Comparison of ENCODE assay signal across 11 cellular contexts in genomic region chr17:78253636-78253945, GRCh38. TPM values are rescaled to one million over a fixed set of nuclear protein-coding genes. Genes with fewer than 3 reads are reported as not detected.
DNase-seq lines count a peak whose midpoint lies in the region; ATAC-seq and TF ChIP-seq lines count a peak whose summit lies in the region.
"Not testable (repeated sequence)": the region's sequence is repeated elsewhere in the genome, so short reads cannot be mapped to it uniquely, and the experiment has no call there.
"Had no signal": no experiment of that assay in that cellular context is flagged by ENCODE, and none has a peak within 500 bp of the region (broad histone marks: within the 10 kb centered on the region; RNA-seq: fewer than 3 reads in every experiment).

No MANE protein-coding gene starts in this region.

- not testable (repeated sequence) for H3K9me3 ChIP-seq in Panc1 (ENCODE audit: control insufficient read depth, insufficient read depth, low read depth, low read length); mesodermal cell (ENCODE audit: control insufficient read depth, low read length); vagina

- H3K27ac ChIP-seq in Panc1 (ENCODE audit: low read length): 0 out of 2 replicates have a peak overlapping the region, but pooled peaks have one; percentile 82
- not testable (repeated sequence) for H3K27ac ChIP-seq in mesodermal cell (ENCODE audit: low read depth, low read length, severe bottlenecking); vagina

- not testable (repeated sequence) for DNase-seq in GM06990 (ENCODE audit: extremely low read depth, insufficient read length); Panc1 (ENCODE audit: low read depth, low spot score); activated T-cell treated with anti-CD3 and anti-CD28 coated beads, Interleukin-2, amount 50 U/mL, for 72 hours; chondrocyte (ENCODE audit: low spot score); glutamatergic neuron; retinal pigment epithelial cell (ENCODE audit: low read depth); vagina (ENCODE audit: extremely low spot score in 2 of 2)

- intact Hi-C loops in Panc1 (cut with micrococcal nuclease; ENCODE audit: unreplicated experiment): loop anchor here (5.0 kb wide), 1 partner anchor 169 kb away; no protein-coding TSS in a partner anchor
- intact Hi-C loops in vagina (cut with DNase I): loop anchor here (5.0 to 10.0 kb wide), 2 partner anchors 141 to 171 kb away; no protein-coding TSS in a partner anchor

- ATAC-seq in Panc1; activated T-cell treated with anti-CD3 and anti-CD28 coated beads, Interleukin-2, amount 50 U/mL, for 72 hours (replicated peaks in 1 of 2): not testable (repeated sequence)

- H3K4me1 Mint-ChIP-seq in activated T-cell treated with anti-CD3 and anti-CD28 coated beads, Interleukin-2, amount 50 U/mL, for 72 hours (ENCODE audit: low read depth): peaks cover 69% of the 10 kb centered on the region
- H3K4me1 Mint-ChIP-seq in chondrocyte (ENCODE audit: low read depth): peaks cover 17% of the 10 kb centered on the region
- not testable (repeated sequence) for H3K4me1 Mint-ChIP-seq in glutamatergic neuron (ENCODE audit: low read depth, unreplicated experiment)

- H3K36me3 ChIP-seq in GM06990 (ENCODE audit: control insufficient read depth, insufficient read depth, low read length); Panc1 (ENCODE audit: control insufficient read depth, insufficient read depth, low read length); mesodermal cell (ENCODE audit: control insufficient read depth, insufficient read depth, low read length); vagina: not testable (repeated sequence)

- not testable (repeated sequence) for H3K27me3 Mint-ChIP-seq in activated T-cell treated with anti-CD3 and anti-CD28 coated beads, Interleukin-2, amount 50 U/mL, for 72 hours (ENCODE audit: low read depth); chondrocyte (ENCODE audit: low read depth); glutamatergic neuron (ENCODE audit: unreplicated experiment)

- H3K27me3 ChIP-seq in GM06990 (replicated peaks; ENCODE audit: control insufficient read depth, insufficient read depth, low read length); Panc1 (ENCODE audit: control insufficient read depth, insufficient read depth, low read length); vagina: not testable (repeated sequence)

- not testable (repeated sequence) for TF ChIP-seq CTCF in GM06990 (IDR thresholded peaks at IDR 0.05; ENCODE audit: insufficient read depth, low read length, poor library complexity, severe bottlenecking); Panc1 (IDR thresholded peaks at IDR 0.05); chondrocyte (IDR thresholded peaks at IDR 0.05); glutamatergic neuron (IDR thresholded peaks at IDR 0.05; ENCODE audit: partially characterized antibody, unreplicated experiment); retinal pigment epithelial cell (conservative IDR thresholded peaks at IDR 0.05; ENCODE audit: low read depth, low read length); vagina (IDR thresholded peaks at IDR 0.05)

- POLR2A ChIA-PET in Panc1 (lab: Charles Lee): not testable (repeated sequence)

- not testable (repeated sequence) for BruUV-seq in Panc1 (replicated peaks; lab: Mats Ljungman, UMichigan)

- H3K4me3 Mint-ChIP-seq in activated T-cell treated with anti-CD3 and anti-CD28 coated beads, Interleukin-2, amount 50 U/mL, for 72 hours: peak overlapping the region; percentile 67 to 78
- peak overlapping the region; percentile 73 for H3K4me3 Mint-ChIP-seq in chondrocyte (ENCODE audit: unreplicated experiment)
- H3K4me3 Mint-ChIP-seq in glutamatergic neuron (ENCODE audit: unreplicated experiment): peak overlapping the region; percentile 82

- in situ Hi-C loops in Panc1 (cut with HindIII; ENCODE audit: low pct_unique_long_range_greater_than_20kb, low sequenced_read_pairs): not testable (repeated sequence)

- not testable (repeated sequence) for H3K27ac Mint-ChIP-seq in activated T-cell treated with anti-CD3 and anti-CD28 coated beads, Interleukin-2, amount 50 U/mL, for 72 hours; chondrocyte (ENCODE audit: unreplicated experiment)
- H3K27ac Mint-ChIP-seq in glutamatergic neuron (ENCODE audit: unreplicated experiment): peak overlapping the region; percentile 62

- H3K9me3 Mint-ChIP-seq in activated T-cell treated with anti-CD3 and anti-CD28 coated beads, Interleukin-2, amount 50 U/mL, for 72 hours; chondrocyte (ENCODE audit: low read depth); glutamatergic neuron (ENCODE audit: unreplicated experiment): not testable (repeated sequence)

- H3K4me3 ChIP-seq in GM06990 (replicated peaks; ENCODE audit: low read depth, low read length) (peak overlapping the region; percentile 82), Panc1 (ENCODE audit: low read depth in 2 of 2, low read length in 2 of 2) (peak overlapping the region; percentile 81 to 88), mesodermal cell (ENCODE audit: extremely low read depth, insufficient read depth, low read length, poor library complexity, severe bottlenecking) (peak overlapping the region; percentile 63), retinal pigment epithelial cell (ENCODE audit: low read length) (peak overlapping the region; percentile 72), vagina (peak overlapping the region; percentile 86 to 92)

- not testable (repeated sequence) for H3K36me3 Mint-ChIP-seq in activated T-cell treated with anti-CD3 and anti-CD28 coated beads, Interleukin-2, amount 50 U/mL, for 72 hours (ENCODE audit: insufficient read depth in 2 of 2); chondrocyte (ENCODE audit: low read depth); glutamatergic neuron (ENCODE audit: unreplicated experiment)

- CTCF ChIA-PET in Panc1 (lab: Charles Lee): not testable (repeated sequence)

- H3K4me1 ChIP-seq in Panc1 (ENCODE audit: control insufficient read depth, insufficient read depth, low read length): peaks cover 33% of the 10 kb centered on the region
- H3K4me1 ChIP-seq in mesodermal cell (ENCODE audit: control insufficient read depth, insufficient read depth, low read length, poor library complexity, severe bottlenecking): peaks cover 43% of the 10 kb centered on the region
- peaks cover 32% of the 10 kb centered on the region for H3K4me1 ChIP-seq in vagina

- WGBS in mesodermal cell (ENCODE audit: insufficient coverage in 2 of 2), 2 experiments: 90 to 91% methylated on average over 8 to 10 of the region's 12 CpGs

- not testable (repeated sequence) for TF ChIP-seq POLR2A in vagina (IDR thresholded peaks at IDR 0.05)

RNA-seq across cellular contexts. Expression of gene TMEM235, which starts 22.2 kb away (rescaled TPM):
- not detected for total RNA-seq in Panc1 (2021; ENCODE audit: unreplicated experiment)
- polyA plus RNA-seq in Panc1 (2012; ENCODE audit: insufficient read length): not detected
- total RNA-seq in activated T-cell treated with anti-CD3 and anti-CD28 coated beads, Interleukin-2, amount 50 U/mL, for 72 hours: not detected
- total RNA-seq in chondrocyte: not detected in 3 replicates
- not detected for total RNA-seq in glutamatergic neuron (ENCODE audit: unreplicated experiment)
- polyA plus RNA-seq in mesodermal cell (2013, experiment 1 of 2): not detected
- polyA plus RNA-seq in mesodermal cell (2013, experiment 2 of 2): not detected
- total RNA-seq in vagina: not detected
- total RNA-seq: LHCN-M2, myocyte, SK-MEL-5 had no signal

RNA-seq across cellular contexts. Expression of gene BIRC5, which starts 39.5 kb away (rescaled TPM):
- 119 TPM for total RNA-seq in Panc1 (2021; ENCODE audit: unreplicated experiment)
- polyA plus RNA-seq in Panc1 (2012; ENCODE audit: insufficient read length): 53.0 TPM
- 100 to 1,000 TPM in 1 of 2 donors, 10 to 100 TPM in 1; 78.9 to 104 TPM for total RNA-seq in activated T-cell treated with anti-CD3 and anti-CD28 coated beads, Interleukin-2, amount 50 U/mL, for 72 hours
- 10.2 to 11.6 TPM (median 10.9 TPM) in 3 replicates for total RNA-seq in chondrocyte
- total RNA-seq in glutamatergic neuron (ENCODE audit: unreplicated experiment): 14.5 TPM
- polyA plus RNA-seq in mesodermal cell (2013, experiment 1 of 2): 67.6 TPM
- 73.0 TPM for polyA plus RNA-seq in mesodermal cell (2013, experiment 2 of 2)
- total RNA-seq in vagina: 3.4 TPM
